In the genomic region with DNA sequence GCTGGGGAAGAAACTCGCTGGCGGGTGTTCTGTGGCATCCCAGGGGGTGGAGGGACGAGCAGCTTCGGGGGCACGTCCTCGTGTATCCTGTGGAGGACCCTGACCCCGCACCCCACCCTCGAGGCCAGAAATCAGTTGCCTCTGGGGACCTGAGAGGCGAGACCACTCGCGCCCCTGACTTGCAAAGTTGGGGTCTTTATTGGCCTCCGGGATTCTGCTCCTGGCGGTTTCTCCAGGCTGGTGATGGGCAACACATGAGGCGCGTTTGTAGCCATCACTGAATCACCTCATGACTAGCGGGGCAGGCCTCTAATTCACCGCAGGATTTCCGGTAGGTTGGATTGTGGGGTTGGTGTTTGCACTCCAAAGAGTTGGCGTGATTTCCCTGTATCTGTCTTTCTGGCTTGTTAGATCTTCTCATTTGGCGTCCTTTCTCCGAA, we compare ENCODE assay signal across 8 cellular contexts. TPM values are rescaled to one million over a fixed set of nuclear protein-coding genes. Genes with fewer than 3 reads are reported as not detected.
A peak's percentile ranks its signal among the peaks of the same experiment; 100 is the strongest.
DNase-seq lines count a peak whose midpoint lies in the region; ATAC-seq, FAIRE-seq and TF ChIP-seq lines count a peak whose summit lies in the region.
"Not testable (repeated sequence)": the region's sequence is repeated elsewhere in the genome, so short reads cannot be mapped to it uniquely, and the experiment has no call there.

No MANE protein-coding gene starts in this region.

- CTCF ChIA-PET in HepG2 (lab: Yijun Ruan, JAX; ENCODE audit: low intra/inter-chr PET ratio, low total read pairs): not testable (repeated sequence)

- H3K27me3 ChIP-seq in Peyer's patch; HepG2 (ENCODE audit: control insufficient read depth in 1 of 2, insufficient read depth in 2 of 2, low read length in 2 of 2); skeletal muscle tissue (ENCODE audit: control insufficient read depth in 3 of 3, insufficient read depth in 3 of 3, low read length in 3 of 3): not testable (repeated sequence)

- WGBS in HepG2 (ENCODE audit: low lambda C conversion rate): 4% methylated on average over 5 of the region's 21 CpGs

- TSS peak; percentile 53 for BruUV-seq in HepG2 (replicated peaks; lab: Mats Ljungman, UMichigan)

- TF ChIP-seq POLR2A in Peyer's patch (IDR thresholded peaks at IDR 0.05); HepG2 (IDR thresholded peaks at IDR 0.05; ENCODE audit: insufficient read depth in 1 of 2, low read depth in 2 of 2, low read length in 2 of 2): not testable (repeated sequence)

- H3K9me3 Mint-ChIP-seq in effector memory CD8-positive, alpha-beta T cell: not testable (repeated sequence)

- TF ChIP-seq CTCF in Peyer's patch (IDR thresholded peaks at IDR 0.05); HepG2 (CRISPR knock-in tag; IDR thresholded peaks at IDR 0.05): not testable (repeated sequence)

- H3K36me3 Mint-ChIP-seq in effector memory CD8-positive, alpha-beta T cell (ENCODE audit: insufficient read depth): not testable (repeated sequence)

- H3K27me3 Mint-ChIP-seq in effector memory CD8-positive, alpha-beta T cell: not testable (repeated sequence)

- peak overlapping the region; percentile 91 for H3K4me3 Mint-ChIP-seq in effector memory CD8-positive, alpha-beta T cell

- H3K4me1 ChIP-seq in Peyer's patch; HepG2 (ENCODE audit: insufficient read depth, low read length); skeletal muscle tissue (ENCODE audit: control insufficient read depth in 3 of 3, insufficient read depth in 3 of 3, low read length in 3 of 3): not testable (repeated sequence)

- peak overlapping the region; percentile 70 for H3K4me2 ChIP-seq in HepG2 (ENCODE audit: low read depth, low read length)

- intact Hi-C loops in HepG2 (cut with micrococcal nuclease; ENCODE audit: unreplicated experiment): not testable (repeated sequence)

- H3K27ac ChIP-seq in Peyer's patch: peak overlapping the region in 3 of 4 donors; percentile 71 to 81 (median 75)
- not testable (repeated sequence) for H3K27ac ChIP-seq in HepG2 (ENCODE audit: extremely low read length, insufficient read depth, low read length); skeletal muscle tissue (ENCODE audit: low read depth, low read length)

- H3K9me3 ChIP-seq in Peyer's patch; HepG2 (ENCODE audit: low read length); skeletal muscle tissue (ENCODE audit: control insufficient read depth in 3 of 3, low read length in 3 of 3): not testable (repeated sequence)

- H3K4me3 ChIP-seq in Peyer's patch: peak overlapping the region; percentile 59 to 68 (median 60)
- H3K4me3 ChIP-seq in HepG2 (replicated peaks in 1 of 3; ENCODE audit: insufficient read depth in 1 of 3, low read depth in 2 of 3, low read length in 3 of 3): peak overlapping the region; percentile 52 to 71 (median 60); a peak in 5 of 6 replicates
- peak overlapping the region; percentile 49 to 56 (median 56) for H3K4me3 ChIP-seq in skeletal muscle tissue (ENCODE audit: low read length in 3 of 3)

- DNase-seq in ACHN (peak; percentile 30), HK-2 (ENCODE audit: unreplicated experiment) (peak; percentile 36), Peyer's patch (peak; percentile 25 to 59 (median 40)), activated T-cell treated with anti-CD3 and anti-CD28 coated beads for 24 hours (ENCODE audit: low read depth) (peak; percentile 33), HepG2 (ENCODE audit: low spot score) (peak; percentile 14)
- peak; percentile 7 to 19 (median 15) for DNase-seq in effector memory CD8-positive, alpha-beta T cell

- H4K20me1 ChIP-seq in HepG2 (ENCODE audit: insufficient read depth, low read length): not testable (repeated sequence)

- in situ Hi-C loops in ACHN (cut with HindIII; ENCODE audit: low pct_ligation_motif_present, low pct_unique_long_range_greater_than_20kb, low sequenced_read_pairs); HepG2 (cut with HindIII; ENCODE audit: extremely low pct_ligation_motif_present, low pct_unique_long_range_greater_than_20kb): not testable (repeated sequence)

- FAIRE-seq in HepG2 (lab: Jason Lieb, UNC): not testable (repeated sequence)

- not testable (repeated sequence) for H3K36me3 ChIP-seq in Peyer's patch; HepG2 (replicated peaks in 1 of 2; ENCODE audit: control insufficient read depth in 1 of 2, insufficient read depth in 2 of 2, low read length in 2 of 2); skeletal muscle tissue (ENCODE audit: control insufficient read depth in 3 of 3, insufficient read depth in 3 of 3, low read length in 3 of 3)

- H2AFZ ChIP-seq in HepG2 (ENCODE audit: low read length): peak overlapping the region; percentile 63

- POLR2A ChIA-PET in HepG2 (lab: Yijun Ruan, JAX): not testable (repeated sequence)

- H3K4me1 Mint-ChIP-seq in effector memory CD8-positive, alpha-beta T cell (ENCODE audit: low read depth in 2 of 2): not testable (repeated sequence)

- TF ChIP-seq RAD21 in HepG2 (CRISPR knock-in tag; IDR thresholded peaks at IDR 0.05): not testable (repeated sequence)

- TF ChIP-seq EP300 in HepG2 (IDR thresholded peaks at IDR 0.05; ENCODE audit: low read depth in 2 of 2, low read length in 2 of 2); HepG2 (CRISPR knock-in tag; IDR thresholded peaks at IDR 0.05; ENCODE audit: borderline replicate concordance): not testable (repeated sequence)

- not testable (repeated sequence) for H3K9ac ChIP-seq in HepG2 (ENCODE audit: insufficient read depth, low read depth, low read length)
- H3K9ac ChIP-seq in skeletal muscle tissue (ENCODE audit: low read depth in 1 of 3, low read length in 3 of 3): peak overlapping the region in 2 of 3 donors; percentile 47 to 50

- H3K79me2 ChIP-seq in HepG2 (ENCODE audit: insufficient read depth, low read length): not testable (repeated sequence)

- H3K27ac Mint-ChIP-seq in effector memory CD8-positive, alpha-beta T cell: peak overlapping the region; percentile 87 to 95

- ATAC-seq in GM19351 (IDR thresholded peaks at IDR 0.05; ENCODE audit: unreplicated experiment): peak; percentile 50
- peak; percentile 56 for ATAC-seq in effector memory CD8-positive, alpha-beta T cell (replicated peaks)
- peak; percentile 84 for ATAC-seq in HepG2

TF ChIP-seq in HepG2, 621 proteins besides CTCF, POLR2A, EP300 and RAD21 (continues in another document):
- TF ChIP-seq YEATS4 (CRISPR knock-in tag; IDR thresholded peaks at IDR 0.05; ENCODE audit: borderline replicate concordance) (0 out of 2 replicates have a peak, but pooled peaks have one; percentile 14), GABPA (CRISPR knock-in tag; IDR thresholded peaks at IDR 0.05; ENCODE audit: low read depth) (peak; percentile 52; the same call in 1 of the 2 replicates)
- TF ChIP-seq, protein P1, sequence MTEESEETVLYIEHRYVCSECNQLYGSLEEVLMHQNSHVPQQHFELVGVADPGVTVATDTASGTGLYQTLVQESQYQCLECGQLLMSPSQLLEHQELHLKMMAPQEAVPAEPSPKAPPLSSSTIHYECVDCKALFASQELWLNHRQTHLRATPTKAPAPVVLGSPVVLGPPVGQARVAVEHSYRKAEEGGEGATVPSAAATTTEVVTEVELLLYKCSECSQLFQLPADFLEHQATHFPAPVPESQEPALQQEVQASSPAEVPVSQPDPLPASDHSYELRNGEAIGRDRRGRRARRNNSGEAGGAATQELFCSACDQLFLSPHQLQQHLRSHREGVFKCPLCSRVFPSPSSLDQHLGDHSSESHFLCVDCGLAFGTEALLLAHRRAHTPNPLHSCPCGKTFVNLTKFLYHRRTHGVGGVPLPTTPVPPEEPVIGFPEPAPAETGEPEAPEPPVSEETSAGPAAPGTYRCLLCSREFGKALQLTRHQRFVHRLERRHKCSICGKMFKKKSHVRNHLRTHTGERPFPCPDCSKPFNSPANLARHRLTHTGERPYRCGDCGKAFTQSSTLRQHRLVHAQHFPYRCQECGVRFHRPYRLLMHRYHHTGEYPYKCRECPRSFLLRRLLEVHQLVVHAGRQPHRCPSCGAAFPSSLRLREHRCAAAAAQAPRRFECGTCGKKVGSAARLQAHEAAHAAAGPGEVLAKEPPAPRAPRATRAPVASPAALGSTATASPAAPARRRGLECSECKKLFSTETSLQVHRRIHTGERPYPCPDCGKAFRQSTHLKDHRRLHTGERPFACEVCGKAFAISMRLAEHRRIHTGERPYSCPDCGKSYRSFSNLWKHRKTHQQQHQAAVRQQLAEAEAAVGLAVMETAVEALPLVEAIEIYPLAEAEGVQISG (CRISPR knock-in tag; IDR thresholded peaks at IDR 0.05): 0 out of 2 replicates have a peak, but pooled peaks have one; percentile 50
- not testable (repeated sequence) for TF ChIP-seq GABPA (IDR thresholded peaks at IDR 0.05; ENCODE audit: low read depth, low read length)

RNA-seq across cellular contexts. Expression of a gene that starts 0.7 kb away (rescaled TPM):
- total RNA-seq in Peyer's patch: 10 to 100 TPM in 2 of 4 donors, 1 to 10 TPM in 2; 3.5 to 48.7 (median 9.1) TPM
- total RNA-seq in HepG2 (2016; rRNA removed; fragmentation: Illumina TruSeq; extraction: Trizol): 3.2 and 4.0 TPM in 2 replicates
- 0.81 and 1.2 TPM in 2 replicates for total RNA-seq in HepG2 (2016; cell fraction: cytosol; rRNA removed; fragmentation: Illumina TruSeq; extraction: Trizol; ENCODE audit: low read depth)
- 2.7 and 4.2 TPM in 2 replicates for total RNA-seq in HepG2 (2016; cell fraction: insoluble cytoplasmic fraction; rRNA removed; fragmentation: Illumina TruSeq; extraction: Trizol)
- total RNA-seq in HepG2 (2016; cell fraction: membrane; rRNA removed; fragmentation: Illumina TruSeq; extraction: Trizol): 1.8 and 2.5 TPM in 2 replicates
- total RNA-seq in HepG2 (2016; cell fraction: nucleus; rRNA removed; fragmentation: Illumina TruSeq; extraction: Trizol): 5.7 and 6.8 TPM in 2 replicates
- polyA plus RNA-seq in HepG2 (2011; rRNA removed): 7.7 and 7.8 TPM in 2 replicates
- 2.2 and 3.5 TPM in 2 replicates for polyA plus RNA-seq in HepG2 (2011; cell fraction: cytosol; rRNA removed)
- polyA plus RNA-seq in HepG2 (2011; cell fraction: nucleus; rRNA removed): 17.9 and 20.0 TPM in 2 replicates
- polyA plus RNA-seq in HepG2 (2012): 3.9 and 4.3 TPM in 2 replicates
- polyA plus RNA-seq in HepG2 (2016; cell fraction: cytosol; fragmentation: Illumina TruSeq; extraction: Trizol; ENCODE audit: low read depth): 0.22 and 0.34 TPM in 2 replicates
- polyA plus RNA-seq in HepG2 (2016; cell fraction: insoluble cytoplasmic fraction; fragmentation: Illumina TruSeq; extraction: Trizol; ENCODE audit: low read depth): 1.8 and 2.8 TPM in 2 replicates
- 0.78 and 0.95 TPM in 2 replicates for polyA plus RNA-seq in HepG2 (2016; cell fraction: membrane; fragmentation: Illumina TruSeq; extraction: Trizol; ENCODE audit: low read depth)
- polyA plus RNA-seq in HepG2 (2016; cell fraction: nucleus; fragmentation: Illumina TruSeq; extraction: Trizol; ENCODE audit: insufficient read depth, low read depth): 14.8 and 15.4 TPM in 2 replicates
- 3.0 and 20.3 TPM in 2 replicates for polyA minus RNA-seq in HepG2 (2011; rRNA and poly(A)+ RNA removed; ENCODE audit: low replicate concordance)
- 1.1 and 2.1 TPM in 2 replicates for polyA minus RNA-seq in HepG2 (2011; cell fraction: cytosol; rRNA and poly(A)+ RNA removed)
- 8.9 and 12.2 TPM in 2 replicates for polyA minus RNA-seq in HepG2 (2011; cell fraction: nucleus; rRNA and poly(A)+ RNA removed)
- total RNA-seq in skeletal muscle tissue: 8.9 TPM
